Comparison of ENCODE assay signal across 16 cellular contexts in genomic region chr7:32152576-32152975, GRCh38.
DNase-seq lines count a peak whose midpoint lies in the region; ATAC-seq, FAIRE-seq and TF ChIP-seq lines count a peak whose summit lies in the region.
"Had no signal": no experiment of that assay in that cellular context is flagged by ENCODE, and none has a peak within 500 bp of the region (broad histone marks: within the 10 kb centered on the region; RNA-seq: fewer than 3 reads in every experiment).

No MANE protein-coding gene starts in this region.

- H4K20me1 ChIP-seq in IMR-90 (ENCODE audit: insufficient read depth, low read length) (no peaks in the 10 kb centered on the region), osteoblast (ENCODE audit: insufficient read depth, low read length) (no peaks in the 10 kb centered on the region)

- FAIRE-seq in A549 (lab: Jason Lieb, UNC) (no peak), urothelium cell line (lab: Jason Lieb, UNC) (no peak)
- FAIRE-seq: G401.6, GM12891, GM19239, H1 had no signal

- no peaks in the 10 kb centered on the region for H3K9me3 ChIP-seq in left ventricle myocardium inferior (replicated peaks)
- no peaks in the 10 kb centered on the region for H3K9me3 ChIP-seq in A549
- no peaks in the 10 kb centered on the region for H3K9me3 ChIP-seq in IMR-90 (ENCODE audit: control insufficient read depth, insufficient read depth, low read length)
- no peaks in the 10 kb centered on the region for H3K9me3 ChIP-seq in osteoblast (ENCODE audit: low read depth, low read length)
- H3K9me3 ChIP-seq: BE2C had no signal

- H3K4me3 ChIP-seq in left ventricle myocardium inferior (no peak overlapping the region), A549 (no peak overlapping the region), IMR-90 (ENCODE audit: insufficient read depth, low read depth, low read length) (no peak overlapping the region), osteoblast (ENCODE audit: insufficient read depth, low read length) (no peak overlapping the region)

- H3K56ac ChIP-seq in IMR-90 (ENCODE audit: extremely low read depth, insufficient read depth, low read length) = no peak overlapping the region

- TF ChIP-seq POLR2A in A549 (IDR thresholded peaks at IDR 0.05; ENCODE audit: low read length) = no peak
- TF ChIP-seq POLR2A in IMR-90 (IDR thresholded peaks at IDR 0.05; ENCODE audit: low read depth, low read length) = no peak

- dilution Hi-C loops in IMR-90 (cut with HindIII; ENCODE audit: low sequenced_read_pairs, unreplicated experiment) = no loop called here

- H3K4me2 ChIP-seq in A549 = no peak overlapping the region
- no peak overlapping the region for H3K4me2 ChIP-seq in IMR-90 (ENCODE audit: low read depth, low read length)
- H3K4me2 ChIP-seq in osteoblast (ENCODE audit: insufficient read depth, low read length) = no peak overlapping the region

- no peak overlapping the region for H2BK20ac ChIP-seq in IMR-90 (ENCODE audit: low read depth, low read length)

- no peak for DNase-seq in left ventricle myocardium inferior
- DNase-seq in Right ventricle myocardium superior = no peak
- DNase-seq in A549 (ENCODE audit: low read depth in 1 of 2, low spot score in 1 of 2) = no peak
- no peak for DNase-seq in IMR-90
- DNase-seq in osteoblast (ENCODE audit: insufficient read length, low spot score, missing footprints) = peak; percentile 25
- no peak for DNase-seq in urothelium cell line (ENCODE audit: low spot score)
- DNase-seq: ACHN; BE2C; CD4-positive, CD25-positive, alpha-beta regulatory T cell; CD8-positive, alpha-beta memory T cell; COR-L47; H9 had no signal

- no TSS peak for BruUV-seq in IMR-90 (replicated peaks; lab: Mats Ljungman, UMichigan)

- H3K9ac ChIP-seq in IMR-90 (ENCODE audit: low read depth, low read length) = no peak overlapping the region

- no peaks in the 10 kb centered on the region for H3K27me3 ChIP-seq in left ventricle myocardium inferior (ENCODE audit: low read depth)
- H3K27me3 ChIP-seq in IMR-90 (ENCODE audit: control insufficient read depth, insufficient read depth, low read length) = no peaks in the 10 kb centered on the region
- no peaks in the 10 kb centered on the region for H3K27me3 ChIP-seq in osteoblast (ENCODE audit: insufficient read depth, low read length)
- H3K27me3 ChIP-seq: BE2C had no signal

- H3K18ac ChIP-seq in IMR-90 (ENCODE audit: low read depth, low read length) = no peak overlapping the region

- H3K4me1 ChIP-seq in left ventricle myocardium inferior = peaks cover 91% of the 10 kb centered on the region
- peaks cover 3% of the 10 kb centered on the region; the same call in 1 of the 3 replicates for H3K4me1 ChIP-seq in A549
- H3K4me1 ChIP-seq in IMR-90 (ENCODE audit: control insufficient read depth, insufficient read depth, low read length) = peaks cover 2% of the 10 kb centered on the region; the same call in 1 of the 2 replicates
- H3K4me1 ChIP-seq in osteoblast (ENCODE audit: insufficient read depth, low read length) = peaks cover 11% of the 10 kb centered on the region
- H3K4me1 ChIP-seq: BE2C had no signal

- no peak overlapping the region for H3K23ac ChIP-seq in IMR-90 (ENCODE audit: low read depth, low read length)

- H3K79me1 ChIP-seq in IMR-90 (ENCODE audit: low read depth in 1 of 2, low read length in 2 of 2) = no peaks in the 10 kb centered on the region

- no peak overlapping the region for H4K5ac ChIP-seq in IMR-90 (ENCODE audit: low read depth, low read length)

- no peak overlapping the region for H3K14ac ChIP-seq in IMR-90 (replicated peaks; ENCODE audit: low read depth, low read length)

- no peak overlapping the region for H2BK15ac ChIP-seq in IMR-90 (ENCODE audit: low read depth, low read length)

- no peak overlapping the region for H2BK5ac ChIP-seq in IMR-90 (ENCODE audit: low read depth, low read length, poor library complexity, severe bottlenecking)

- no peak for TF ChIP-seq CTCF in left ventricle myocardium inferior (IDR thresholded peaks at IDR 0.05; ENCODE audit: borderline replicate concordance)
- no peak for TF ChIP-seq CTCF in A549 (IDR thresholded peaks at IDR 0.05)
- no peak for TF ChIP-seq CTCF in IMR-90 (conservative IDR thresholded peaks at IDR 0.05; ENCODE audit: low read depth, low read length)
- no peak for TF ChIP-seq CTCF in osteoblast (IDR thresholded peaks at IDR 0.05; ENCODE audit: extremely low read depth, low read depth, low read length)

- no peak overlapping the region for H2AK5ac ChIP-seq in IMR-90 (ENCODE audit: low read depth, low read length)

- no peak overlapping the region for H4K91ac ChIP-seq in IMR-90 (ENCODE audit: insufficient read depth, low read depth, low read length)

- POLR2A ChIA-PET in A549 (lab: Yijun Ruan, JAX) = no interaction called here
- POLR2A ChIA-PET in IMR-90 (lab: Charles Lee; ENCODE audit: unreplicated experiment) = no interaction called here

- H3K27ac ChIP-seq in left ventricle myocardium inferior (replicated peaks) = peak overlapping the region; percentile 82
- no peak overlapping the region for H3K27ac ChIP-seq in A549
- no peak overlapping the region for H3K27ac ChIP-seq in IMR-90 (ENCODE audit: insufficient read depth, low read length)
- H3K27ac ChIP-seq in osteoblast (ENCODE audit: low read depth, low read length) = no peak overlapping the region

- no peak overlapping the region for H3K4ac ChIP-seq in IMR-90 (ENCODE audit: low read depth, low read length)

- no peak for TF ChIP-seq EP300 in A549 (IDR thresholded peaks at IDR 0.05)

- CTCF ChIA-PET in A549 (lab: Yijun Ruan, JAX) (interaction anchor here (3.0 kb wide), 1 partner anchor 11 kb away, joined by 13 read pairs; no protein-coding TSS in a partner anchor), IMR-90 (lab: Yijun Ruan, JAX) (no interaction called here)

- H2AFZ ChIP-seq in IMR-90 (replicated peaks; ENCODE audit: low read length, poor library complexity) = no peak overlapping the region
- no peak overlapping the region for H2AFZ ChIP-seq in osteoblast (ENCODE audit: low read length)

- in situ Hi-C loops in IMR-90 (cut with MboI; ENCODE audit: low sequenced_read_pairs) = no loop called here

- intact Hi-C loops in left ventricle myocardium inferior (cut with micrococcal nuclease) = no loop called here
- intact Hi-C loops in Right ventricle myocardium superior (cut with DNase I) = no loop called here
- intact Hi-C loops in IMR-90 (cut with micrococcal nuclease) = no loop called here

- no peak overlapping the region for H4K8ac ChIP-seq in IMR-90 (ENCODE audit: low read depth in 2 of 2, low read length in 2 of 2)

- ATAC-seq in Right ventricle myocardium superior (ENCODE audit: poor library complexity) (no peak), A549 (no peak), IMR-90 (ENCODE audit: low read depth) (no peak)

- TF ChIP-seq RAD21 in A549 (conservative IDR thresholded peaks at IDR 0.05 in 1 of 2, IDR thresholded peaks at IDR 0.05 in 1 of 2) (no peak), IMR-90 (IDR thresholded peaks at IDR 0.05; ENCODE audit: low read length) (no peak)

- no peak overlapping the region for H2BK120ac ChIP-seq in IMR-90 (ENCODE audit: low read depth, low read length)

- H2AK9ac ChIP-seq in IMR-90 (replicated peaks; ENCODE audit: low read depth, low read length, poor library complexity) = no peak overlapping the region

- H3K79me2 ChIP-seq in osteoblast (ENCODE audit: insufficient read depth, low read length) = no peaks in the 10 kb centered on the region

- H3K36me3 ChIP-seq in left ventricle myocardium inferior = no peaks in the 10 kb centered on the region
- no peaks in the 10 kb centered on the region for H3K36me3 ChIP-seq in IMR-90 (ENCODE audit: control insufficient read depth, insufficient read depth, low read length)
- no peaks in the 10 kb centered on the region for H3K36me3 ChIP-seq in osteoblast (ENCODE audit: insufficient read depth, low read length)
- H3K36me3 ChIP-seq: BE2C had no signal

- 69% methylated on average over 3 of the region's 3 CpGs for WGBS in A549 (ENCODE audit: missing lambda C conversion rate)
- WGBS in IMR-90 (ENCODE audit: extremely low coverage in 2 of 2, insufficient read length in 1 of 2), 2 experiments = no CpG with 5 or more reads among the region's 3 CpGs

- peaks cover 6% of the 10 kb centered on the region; the same call in 1 of the 2 replicates for H3K9me1 ChIP-seq in IMR-90 (ENCODE audit: insufficient read depth, low read length)

TF ChIP-seq in A549, 52 proteins besides CTCF, POLR2A, EP300 and RAD21:
- TF ChIP-seq MAFK (IDR thresholded peaks at IDR 0.05; ENCODE audit: partially characterized antibody) (peak; percentile 79), MAX (IDR thresholded peaks at IDR 0.05) (no peak)

TF ChIP-seq in IMR-90, 13 proteins besides CTCF, POLR2A, EP300 and RAD21:
- TF ChIP-seq NFE2L2 (IDR thresholded peaks at IDR 0.05; ENCODE audit: low read depth, low read length) (no peak), MAFK (IDR thresholded peaks at IDR 0.05; ENCODE audit: low read depth, low read length) (peak; percentile 51; the same call in 1 of the 2 replicates), FOS (IDR thresholded peaks at IDR 0.05; ENCODE audit: low read depth, low read length) (no peak), CEBPB (IDR thresholded peaks at IDR 0.05; ENCODE audit: low read depth, low read length) (no peak)
